Comparison of ENCODE assay signal across 1 cellular context in genomic region chr20:17676378-17676759, GRCh38.
TF ChIP-seq lines count a peak whose summit lies in the region.

No MANE protein-coding gene starts in this region.

TF ChIP-seq in IMR-90, 13 proteins besides CTCF, POLR2A, EP300 and RAD21 (continued from another document):
- no peak for TF ChIP-seq RFX5 (IDR thresholded peaks at IDR 0.05; ENCODE audit: low read depth, low read length)
- TF ChIP-seq ELK1 (IDR thresholded peaks at IDR 0.05; ENCODE audit: borderline replicate concordance, low read depth, low read length): no peak
- no peak for TF ChIP-seq USF2 (IDR thresholded peaks at IDR 0.05; ENCODE audit: low read depth, low read length)
- TF ChIP-seq NFE2L2 (IDR thresholded peaks at IDR 0.05; ENCODE audit: low read depth, low read length): no peak
- no peak for TF ChIP-seq SMC3 (IDR thresholded peaks at IDR 0.05; ENCODE audit: low read depth, low read length)
- TF ChIP-seq BHLHE40 (IDR thresholded peaks at IDR 0.05; ENCODE audit: low read depth, low read length): no peak
- no peak for TF ChIP-seq FOS (IDR thresholded peaks at IDR 0.05; ENCODE audit: low read depth, low read length)
- no peak for TF ChIP-seq CEBPB (IDR thresholded peaks at IDR 0.05; ENCODE audit: low read depth, low read length)
TF ChIP-seq in IMR-90: peak in this region for 0.
